Comparison of ENCODE assay signal across 1 cellular context in genomic region chr1:207870279-207871031, GRCh38.
TF ChIP-seq lines count a peak whose summit lies in the region.

No MANE protein-coding gene starts in this region.

TF ChIP-seq in GM23338, 12 proteins besides CTCF, POLR2A, EP300 and RAD21 (continued from another document):
- TF ChIP-seq, protein P1, sequence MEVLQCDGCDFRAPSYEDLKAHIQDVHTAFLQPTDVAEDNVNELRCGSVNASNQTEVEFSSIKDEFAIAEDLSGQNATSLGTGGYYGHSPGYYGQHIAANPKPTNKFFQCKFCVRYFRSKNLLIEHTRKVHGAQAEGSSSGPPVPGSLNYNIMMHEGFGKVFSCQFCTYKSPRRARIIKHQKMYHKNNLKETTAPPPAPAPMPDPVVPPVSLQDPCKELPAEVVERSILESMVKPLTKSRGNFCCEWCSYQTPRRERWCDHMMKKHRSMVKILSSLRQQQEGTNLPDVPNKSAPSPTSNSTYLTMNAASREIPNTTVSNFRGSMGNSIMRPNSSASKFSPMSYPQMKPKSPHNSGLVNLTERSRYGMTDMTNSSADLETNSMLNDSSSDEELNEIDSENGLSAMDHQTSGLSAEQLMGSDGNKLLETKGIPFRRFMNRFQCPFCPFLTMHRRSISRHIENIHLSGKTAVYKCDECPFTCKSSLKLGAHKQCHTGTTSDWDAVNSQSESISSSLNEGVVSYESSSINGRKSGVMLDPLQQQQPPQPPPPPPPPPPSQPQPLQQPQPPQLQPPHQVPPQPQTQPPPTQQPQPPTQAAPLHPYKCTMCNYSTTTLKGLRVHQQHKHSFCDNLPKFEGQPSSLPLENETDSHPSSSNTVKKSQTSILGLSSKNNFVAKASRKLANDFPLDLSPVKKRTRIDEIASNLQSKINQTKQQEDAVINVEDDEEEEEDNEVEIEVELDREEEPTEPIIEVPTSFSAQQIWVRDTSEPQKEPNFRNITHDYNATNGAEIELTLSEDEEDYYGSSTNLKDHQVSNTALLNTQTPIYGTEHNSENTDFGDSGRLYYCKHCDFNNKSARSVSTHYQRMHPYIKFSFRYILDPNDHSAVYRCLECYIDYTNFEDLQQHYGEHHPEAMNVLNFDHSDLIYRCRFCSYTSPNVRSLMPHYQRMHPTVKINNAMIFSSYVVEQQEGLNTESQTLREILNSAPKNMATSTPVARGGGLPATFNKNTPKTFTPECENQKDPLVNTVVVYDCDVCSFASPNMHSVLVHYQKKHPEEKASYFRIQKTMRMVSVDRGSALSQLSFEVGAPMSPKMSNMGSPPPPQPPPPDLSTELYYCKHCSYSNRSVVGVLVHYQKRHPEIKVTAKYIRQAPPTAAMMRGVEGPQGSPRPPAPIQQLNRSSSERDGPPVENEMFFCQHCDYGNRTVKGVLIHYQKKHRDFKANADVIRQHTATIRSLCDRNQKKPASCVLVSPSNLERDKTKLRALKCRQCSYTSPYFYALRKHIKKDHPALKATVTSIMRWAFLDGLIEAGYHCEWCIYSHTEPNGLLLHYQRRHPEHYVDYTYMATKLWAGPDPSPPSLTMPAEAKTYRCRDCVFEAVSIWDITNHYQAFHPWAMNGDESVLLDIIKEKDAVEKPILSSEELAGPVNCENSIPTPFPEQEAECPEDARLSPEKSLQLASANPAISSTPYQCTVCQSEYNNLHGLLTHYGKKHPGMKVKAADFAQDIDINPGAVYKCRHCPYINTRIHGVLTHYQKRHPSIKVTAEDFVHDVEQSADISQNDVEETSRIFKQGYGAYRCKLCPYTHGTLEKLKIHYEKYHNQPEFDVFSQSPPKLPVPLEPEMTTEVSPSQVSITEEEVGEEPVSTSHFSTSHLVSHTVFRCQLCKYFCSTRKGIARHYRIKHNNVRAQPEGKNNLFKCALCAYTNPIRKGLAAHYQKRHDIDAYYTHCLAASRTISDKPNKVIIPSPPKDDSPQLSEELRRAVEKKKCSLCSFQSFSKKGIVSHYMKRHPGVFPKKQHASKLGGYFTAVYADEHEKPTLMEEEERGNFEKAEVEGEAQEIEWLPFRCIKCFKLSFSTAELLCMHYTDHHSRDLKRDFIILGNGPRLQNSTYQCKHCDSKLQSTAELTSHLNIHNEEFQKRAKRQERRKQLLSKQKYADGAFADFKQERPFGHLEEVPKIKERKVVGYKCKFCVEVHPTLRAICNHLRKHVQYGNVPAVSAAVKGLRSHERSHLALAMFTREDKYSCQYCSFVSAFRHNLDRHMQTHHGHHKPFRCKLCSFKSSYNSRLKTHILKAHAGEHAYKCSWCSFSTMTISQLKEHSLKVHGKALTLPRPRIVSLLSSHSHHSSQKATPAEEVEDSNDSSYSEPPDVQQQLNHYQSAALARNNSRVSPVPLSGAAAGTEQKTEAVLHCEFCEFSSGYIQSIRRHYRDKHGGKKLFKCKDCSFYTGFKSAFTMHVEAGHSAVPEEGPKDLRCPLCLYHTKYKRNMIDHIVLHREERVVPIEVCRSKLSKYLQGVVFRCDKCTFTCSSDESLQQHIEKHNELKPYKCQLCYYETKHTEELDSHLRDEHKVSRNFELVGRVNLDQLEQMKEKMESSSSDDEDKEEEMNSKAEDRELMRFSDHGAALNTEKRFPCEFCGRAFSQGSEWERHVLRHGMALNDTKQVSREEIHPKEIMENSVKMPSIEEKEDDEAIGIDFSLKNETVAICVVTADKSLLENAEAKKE (CRISPR knock-in tag; IDR thresholded peaks at IDR 0.05), result no peak
TF ChIP-seq in GM23338: peak in this region for 0.
